Comparison of ENCODE assay signal across 12 cellular contexts in the genomic region with DNA sequence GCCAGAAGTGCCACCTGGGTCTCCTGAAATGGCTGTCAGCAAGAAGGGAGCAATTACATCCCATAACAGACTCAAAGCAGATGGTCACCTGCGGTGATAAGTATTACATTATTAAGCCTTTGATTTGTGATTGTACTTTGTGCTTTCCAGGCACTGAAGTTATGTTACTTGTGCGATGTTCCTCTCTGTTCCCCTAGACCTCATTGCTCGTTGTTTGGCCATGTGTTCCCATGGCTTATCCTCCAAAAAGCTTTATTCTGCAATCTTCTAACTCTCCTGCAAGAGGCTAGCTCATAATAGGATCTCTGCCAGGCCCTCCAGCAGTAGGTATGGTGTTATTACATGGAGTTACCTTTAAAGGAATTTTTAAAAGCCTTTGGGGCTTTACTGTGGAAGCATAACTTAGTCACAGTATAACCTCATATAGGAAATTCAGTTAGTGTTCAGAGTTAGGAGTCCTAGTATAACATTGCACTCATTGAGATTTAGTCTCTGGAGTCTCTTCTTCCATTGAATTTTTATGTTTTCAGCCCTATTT.
A peak's percentile ranks its signal among the peaks of the same experiment; 100 is the strongest.
DNase-seq lines count a peak whose midpoint lies in the region; ATAC-seq and TF ChIP-seq lines count a peak whose summit lies in the region.
"Had no signal": no experiment of that assay in that cellular context is flagged by ENCODE, and none has a peak within 500 bp of the region (broad histone marks: within the 10 kb centered on the region; RNA-seq: fewer than 3 reads in every experiment).

No MANE protein-coding gene starts in this region.

- no peak for TF ChIP-seq CTCF in WERI-Rb-1 (IDR thresholded peaks at IDR 0.05; ENCODE audit: low read depth, low read length)
- no peak for TF ChIP-seq CTCF in nephron progenitor cell (IDR thresholded peaks at IDR 0.05)
- TF ChIP-seq CTCF in BE2C (IDR thresholded peaks at IDR 0.05; ENCODE audit: low read depth, low read length), result no peak
- TF ChIP-seq CTCF in RWPE1 (conservative IDR thresholded peaks at IDR 0.05; ENCODE audit: low read depth), result no peak

- peaks cover 31% of the 10 kb centered on the region for H3K4me1 Mint-ChIP-seq in nephron progenitor cell
- peaks cover 5% of the 10 kb centered on the region for H3K4me1 Mint-ChIP-seq in activated CD8-positive, alpha-beta memory T cell treated with anti-CD3 and anti-CD28 coated beads, Interleukin-2, amount 10 ng/mL, durations not matched to agents 7 days and 5 days

- H3K36me3 ChIP-seq in WERI-Rb-1 (no peaks in the 10 kb centered on the region), BE2C (no peaks in the 10 kb centered on the region)
- H3K36me3 ChIP-seq: breast epithelium had no signal

- no peaks in the 10 kb centered on the region for H3K9me3 Mint-ChIP-seq in nephron progenitor cell
- no peaks in the 10 kb centered on the region for H3K9me3 Mint-ChIP-seq in activated CD8-positive, alpha-beta memory T cell treated with anti-CD3 and anti-CD28 coated beads, Interleukin-2, amount 10 ng/mL, durations not matched to agents 7 days and 5 days (ENCODE audit: low read depth)
- H3K9me3 Mint-ChIP-seq: CD14-positive monocyte had no signal

- no peak overlapping the region for H3K27ac ChIP-seq in WERI-Rb-1
- H3K27ac ChIP-seq in RWPE1, result no peak overlapping the region

- CTCF ChIA-PET in activated CD8-positive, alpha-beta memory T cell treated with anti-CD3 and anti-CD28 coated beads, Interleukin-2, amount 10 ng/mL, durations not matched to agents 7 days and 5 days (lab: Charles Lee), result no interaction called here
- CTCF ChIA-PET in RWPE1 (lab: Yijun Ruan, JAX), result no interaction called here

- H3K27me3 Mint-ChIP-seq in nephron progenitor cell (ENCODE audit: low read depth, poor library complexity), result no peaks in the 10 kb centered on the region
- no peaks in the 10 kb centered on the region for H3K27me3 Mint-ChIP-seq in activated CD8-positive, alpha-beta memory T cell treated with anti-CD3 and anti-CD28 coated beads, Interleukin-2, amount 10 ng/mL, durations not matched to agents 7 days and 5 days
- H3K27me3 Mint-ChIP-seq: naive B cell had no signal

- no peaks in the 10 kb centered on the region for H3K36me3 Mint-ChIP-seq in nephron progenitor cell (ENCODE audit: low read depth)
- no peaks in the 10 kb centered on the region for H3K36me3 Mint-ChIP-seq in activated CD8-positive, alpha-beta memory T cell treated with anti-CD3 and anti-CD28 coated beads, Interleukin-2, amount 10 ng/mL, durations not matched to agents 7 days and 5 days
- H3K36me3 Mint-ChIP-seq: CD14-positive monocyte, naive B cell had no signal

- H3K9me3 ChIP-seq in WERI-Rb-1 (ENCODE audit: severe bottlenecking) (no peaks in the 10 kb centered on the region), BE2C (no peaks in the 10 kb centered on the region)
- H3K9me3 ChIP-seq: breast epithelium had no signal

- no peak overlapping the region for H3K4me3 Mint-ChIP-seq in nephron progenitor cell
- H3K4me3 Mint-ChIP-seq in activated CD8-positive, alpha-beta memory T cell treated with anti-CD3 and anti-CD28 coated beads, Interleukin-2, amount 10 ng/mL, durations not matched to agents 7 days and 5 days, result no peak overlapping the region
- H3K4me3 Mint-ChIP-seq: CD14-positive monocyte, naive B cell had no signal

- peak overlapping the region; percentile 39 for H3K27ac Mint-ChIP-seq in nephron progenitor cell
- no peak overlapping the region for H3K27ac Mint-ChIP-seq in activated CD8-positive, alpha-beta memory T cell treated with anti-CD3 and anti-CD28 coated beads, Interleukin-2, amount 10 ng/mL, durations not matched to agents 7 days and 5 days
- H3K27ac Mint-ChIP-seq: CD14-positive monocyte had no signal

- POLR2A ChIA-PET in RWPE1 (lab: Yijun Ruan, JAX; ENCODE audit: low non-redundant PET), result no interaction called here

- in situ Hi-C loops in G401 (cut with HindIII; ENCODE audit: low sequenced_read_pairs), result no loop called here

- no peaks in the 10 kb centered on the region for H3K4me1 ChIP-seq in BE2C

- H3K27me3 ChIP-seq in WERI-Rb-1 (ENCODE audit: insufficient read depth, low read depth, severe bottlenecking), result no peaks in the 10 kb centered on the region
- H3K27me3 ChIP-seq in BE2C, result no peaks in the 10 kb centered on the region
- H3K27me3 ChIP-seq: breast epithelium had no signal

- H3K4me3 ChIP-seq in WERI-Rb-1 (ENCODE audit: low read depth, low read length) (no peak overlapping the region), BE2C (ENCODE audit: low read depth, low read length) (no peak overlapping the region)
- H3K4me3 ChIP-seq: breast epithelium had no signal

- ATAC-seq in HG03439 (IDR thresholded peaks at IDR 0.05; ENCODE audit: unreplicated experiment), result no peak
- ATAC-seq in activated CD8-positive, alpha-beta memory T cell treated with anti-CD3 and anti-CD28 coated beads, Interleukin-2, amount 10 ng/mL, durations not matched to agents 7 days and 5 days, result no peak
- ATAC-seq: sciatic nerve had no signal

- DNase-seq in G401 (ENCODE audit: low spot score) (peak; percentile 47), NCI-H1417 treated with DMSO at 0.1 percent for 48 hours (lab: John Stamatoyannopoulos, UW) (peak; percentile 82), WERI-Rb-1 (peak; percentile 10), nephron progenitor cell (no peak), BE2C (no peak), RWPE1 (ENCODE audit: low spot score) (no peak)
- DNase-seq in activated CD8-positive, alpha-beta memory T cell treated with anti-CD3 and anti-CD28 coated beads, Interleukin-2, amount 10 ng/mL, durations not matched to agents 7 days and 5 days, result no peak
- DNase-seq: naive B cell had no signal

Comparison
In these comparisons a context has a peak if more than half of its experiments do, and no peak if none do; other contexts are left out.
1. DNase-seq: peak in G401 (single experiment), NCI-H1417 treated with DMSO at 0.1 percent for 48 hours (single experiment) and WERI-Rb-1 (single experiment); none in nephron progenitor cell (single experiment), BE2C (single experiment), activated CD8-positive, alpha-beta memory T cell treated with anti-CD3 and anti-CD28 coated beads, Interleukin-2, amount 10 ng/mL, durations not matched to agents 7 days and 5 days (single experiment) and RWPE1 (single experiment).